In the genomic region with DNA sequence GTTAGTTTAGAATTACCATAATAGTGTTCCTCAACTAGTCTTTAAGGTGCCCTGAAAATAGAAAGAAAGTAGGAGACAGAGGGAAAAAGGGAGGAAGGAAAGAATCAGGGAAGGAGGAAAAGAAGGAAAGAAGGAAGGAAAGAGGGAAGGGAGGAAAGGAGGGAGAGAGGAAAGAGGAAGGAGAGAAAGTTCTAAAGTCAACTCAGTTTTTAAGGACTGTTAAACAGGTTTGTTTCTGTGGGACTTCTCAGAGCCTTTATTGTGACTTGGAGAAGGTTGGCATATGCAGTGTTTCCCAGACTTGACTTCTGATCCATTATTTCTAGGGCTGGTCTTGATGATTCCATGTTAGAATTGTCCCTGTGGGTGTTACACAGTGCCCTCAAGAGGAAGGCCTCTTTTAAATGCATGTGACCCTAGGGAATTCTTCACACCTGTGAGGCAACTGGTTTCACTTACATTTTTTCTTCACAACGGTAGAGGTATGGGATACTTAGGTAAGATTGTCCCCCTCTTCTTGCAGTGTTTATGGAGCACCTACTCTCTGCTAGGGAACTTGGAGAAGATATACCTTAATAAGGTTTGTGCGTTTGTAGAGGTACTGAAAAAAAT, we compare ENCODE assay signal across 20 cellular contexts.
"Had no signal": no experiment of that assay in that cellular context is flagged by ENCODE, and none has a peak within 500 bp of the region (broad histone marks: within the 10 kb centered on the region; RNA-seq: fewer than 3 reads in every experiment).

No MANE protein-coding gene starts in this region.

- H3K9me3 Mint-ChIP-seq: activated naive CD4-positive, alpha-beta T cell treated with anti-CD3 and anti-CD28 coated beads for 36 hours; activated naive CD8-positive, alpha-beta T cell treated with anti-CD3 and anti-CD28 coated beads, Interleukin-2, amount 50 U/mL, for 24 hours; activated T-helper 2 cell treated with anti-CD3 and anti-CD28 coated beads, Interferon-gamma antibody, Interleukin-2, Interleukin-4, amounts not matched to agents 10 μg/mL and 5 μg/mL and 100 μg/mL, durations not matched to agents 14 hours and 24 hours and 36 hours; neural progenitor cell had no signal

- H3K9ac ChIP-seq: neural progenitor cell had no signal

- H3K4me1 ChIP-seq: breast epithelium, heart right ventricle, neural progenitor cell, uterus had no signal

- H3K4me3 ChIP-seq: breast epithelium, heart right ventricle, lung, neural progenitor cell, ovary, tibial nerve, uterus had no signal

- H3K9me3 ChIP-seq: breast epithelium, heart right ventricle, ovary, tibial nerve, uterus had no signal

- H3K27ac ChIP-seq: breast epithelium, heart right ventricle, neural progenitor cell, ovary, tibial nerve, uterus had no signal

- DNase-seq: activated CD4-positive, alpha-beta T cell treated with anti-CD3 and anti-CD28 coated beads for 1 hour; activated CD4-positive, alpha-beta T cell treated with anti-CD3 and anti-CD28 coated beads, Interleukin-2, amount 50 U/mL, for 48 hours; activated naive CD4-positive, alpha-beta T cell treated with anti-CD3 and anti-CD28 coated beads for 36 hours; activated naive CD8-positive, alpha-beta T cell treated with anti-CD3 and anti-CD28 coated beads, Interleukin-2, amount 50 U/mL, for 24 hours; aorta; heart right ventricle; left colon; naive B cell; ovary; stimulated activated CD4-positive, alpha-beta T cell treated with anti-CD3 and anti-CD28 coated beads, Interleukin-12 subunit alpha, Interleukin-12 subunit beta, amount 100 ng/mL, for 4 hours; stimulated activated CD4-positive, alpha-beta T cell treated with anti-CD3 and anti-CD28 coated beads, Interleukin-2, amount 100 ng/mL, for 24 hours; uterus had no signal

- ATAC-seq: activated naive CD8-positive, alpha-beta T cell treated with anti-CD3 and anti-CD28 coated beads, Interleukin-2, amount 50 U/mL, for 24 hours; heart right ventricle; left colon; stimulated activated memory B cell treated with anti-CD40 and anti-IgM and Interleukin-4, amounts not matched to agents 10 μg/mL and 1 μg/mL and 100 μg/mL, for 72 hours had no signal

- H3K4me3 Mint-ChIP-seq: activated naive CD4-positive, alpha-beta T cell treated with anti-CD3 and anti-CD28 coated beads for 36 hours; activated naive CD8-positive, alpha-beta T cell treated with anti-CD3 and anti-CD28 coated beads, Interleukin-2, amount 50 U/mL, for 24 hours; naive B cell; neural progenitor cell; stimulated activated memory B cell treated with anti-CD40 and anti-IgM and Interleukin-4, amounts not matched to agents 10 μg/mL and 1 μg/mL and 100 μg/mL, for 72 hours had no signal

- H3K27ac Mint-ChIP-seq: activated naive CD4-positive, alpha-beta T cell treated with anti-CD3 and anti-CD28 coated beads for 36 hours; activated naive CD8-positive, alpha-beta T cell treated with anti-CD3 and anti-CD28 coated beads, Interleukin-2, amount 50 U/mL, for 24 hours; activated T-helper 2 cell treated with anti-CD3 and anti-CD28 coated beads, Interferon-gamma antibody, Interleukin-2, Interleukin-4, amounts not matched to agents 10 μg/mL and 5 μg/mL and 100 μg/mL, durations not matched to agents 14 hours and 24 hours and 36 hours; neural progenitor cell; stimulated activated memory B cell treated with anti-CD40 and anti-IgM and Interleukin-4, amounts not matched to agents 10 μg/mL and 1 μg/mL and 100 μg/mL, for 72 hours had no signal

- H3K27me3 Mint-ChIP-seq: activated naive CD8-positive, alpha-beta T cell treated with anti-CD3 and anti-CD28 coated beads, Interleukin-2, amount 50 U/mL, for 24 hours; naive B cell; stimulated activated memory B cell treated with anti-CD40 and anti-IgM and Interleukin-4, amounts not matched to agents 10 μg/mL and 1 μg/mL and 100 μg/mL, for 72 hours had no signal

- H3K4me2 ChIP-seq: neural progenitor cell had no signal

- H3K36me3 Mint-ChIP-seq: naive B cell, neural progenitor cell had no signal

- H3K4me1 Mint-ChIP-seq: activated naive CD8-positive, alpha-beta T cell treated with anti-CD3 and anti-CD28 coated beads, Interleukin-2, amount 50 U/mL, for 24 hours; neural progenitor cell had no signal

- H2AFZ ChIP-seq: neural progenitor cell had no signal

- H3K27me3 ChIP-seq: breast epithelium, heart right ventricle, neural progenitor cell, ovary, tibial nerve, uterus had no signal

- FAIRE-seq: frontal cortex, islet of Langerhans had no signal

- H3K36me3 ChIP-seq: breast epithelium, heart right ventricle, neural progenitor cell, ovary, tibial nerve, uterus had no signal
